16 cellular contexts compared by ENCODE assay signal in genomic region chr13:112720251-112720650, GRCh38.
"Had no signal": no experiment of that assay in that cellular context is flagged by ENCODE, and none has a peak within 500 bp of the region (broad histone marks: within the 10 kb centered on the region; RNA-seq: fewer than 3 reads in every experiment).

No MANE protein-coding gene starts in this region.

- H3K9me3 ChIP-seq: gastrocnemius medialis, left lung, thyroid gland had no signal

- H3K9me3 Mint-ChIP-seq: activated CD4-positive, alpha-beta T cell treated with anti-CD3 and anti-CD28 coated beads, Interleukin-2, amount 10 ng/mL, durations not matched to agents 7 days and 5 days; activated naive CD8-positive, alpha-beta T cell treated with anti-CD3 and anti-CD28 coated beads, Interleukin-2, amount 10 ng/mL, durations not matched to agents 7 days and 5 days; activated T-cell treated with anti-CD3 and anti-CD28 coated beads, Interleukin-2, amount 50 U/mL, for 72 hours; memory B cell; natural killer cell had no signal

- H3K4me3 ChIP-seq: gastrocnemius medialis, left lung, thyroid gland had no signal

- H3K27me3 ChIP-seq: gastrocnemius medialis, left lung, thyroid gland had no signal

- H3K36me3 Mint-ChIP-seq: activated naive CD8-positive, alpha-beta T cell treated with anti-CD3 and anti-CD28 coated beads, Interleukin-2, amount 10 ng/mL, durations not matched to agents 7 days and 5 days; natural killer cell had no signal

- H3K27ac Mint-ChIP-seq: activated CD4-positive, alpha-beta T cell treated with anti-CD3 and anti-CD28 coated beads, Interleukin-2, amount 10 ng/mL, durations not matched to agents 7 days and 5 days; activated naive CD8-positive, alpha-beta T cell treated with anti-CD3 and anti-CD28 coated beads, Interleukin-2, amount 10 ng/mL, durations not matched to agents 7 days and 5 days; activated T-cell treated with anti-CD3 and anti-CD28 coated beads, Interleukin-2, amount 50 U/mL, for 72 hours; memory B cell; natural killer cell had no signal

- H3K27ac ChIP-seq: gastrocnemius medialis had no signal

- H3K36me3 ChIP-seq: gastrocnemius medialis, thyroid gland had no signal

- DNase-seq: activated CD4-positive, alpha-beta T cell treated with anti-CD3 and anti-CD28 coated beads, Interleukin-2, amount 10 ng/mL, durations not matched to agents 7 days and 5 days; activated CD8-positive, alpha-beta memory T cell treated with anti-CD3 and anti-CD28 coated beads, Interleukin-2, amount 50 U/mL, for 48 hours; activated gamma-delta T cell treated with Interleukin-2 at 50 U/mL for 16 hours; activated naive CD8-positive, alpha-beta T cell treated with anti-CD3 and anti-CD28 coated beads, Interleukin-2, amount 10 ng/mL, durations not matched to agents 7 days and 5 days; activated T-cell treated with anti-CD3 and anti-CD28 coated beads, Interleukin-2, amount 50 U/mL, for 72 hours; cerebellar nuclear complex; effector CD8-positive, alpha-beta T cell; gastrocnemius medialis; kidney; left lung; natural killer cell; nucleus accumbens; right cardiac atrium; stimulated activated CD4-positive, alpha-beta T cell treated with anti-CD3 and anti-CD28 coated beads, Interleukin-1b, Interleukin-23, amount 100 ng/mL, for 48 hours; thyroid gland had no signal

- ATAC-seq: activated T-cell treated with anti-CD3 and anti-CD28 coated beads, Interleukin-2, amount 50 U/mL, for 72 hours; gastrocnemius medialis; left lung; natural killer cell; right cardiac atrium had no signal

- H3K4me3 Mint-ChIP-seq: activated CD4-positive, alpha-beta T cell treated with anti-CD3 and anti-CD28 coated beads, Interleukin-2, amount 10 ng/mL, durations not matched to agents 7 days and 5 days; activated naive CD8-positive, alpha-beta T cell treated with anti-CD3 and anti-CD28 coated beads, Interleukin-2, amount 10 ng/mL, durations not matched to agents 7 days and 5 days; activated T-cell treated with anti-CD3 and anti-CD28 coated beads, Interleukin-2, amount 50 U/mL, for 72 hours; memory B cell; natural killer cell had no signal

- H3K27me3 Mint-ChIP-seq: activated CD4-positive, alpha-beta T cell treated with anti-CD3 and anti-CD28 coated beads, Interleukin-2, amount 10 ng/mL, durations not matched to agents 7 days and 5 days; activated naive CD8-positive, alpha-beta T cell treated with anti-CD3 and anti-CD28 coated beads, Interleukin-2, amount 10 ng/mL, durations not matched to agents 7 days and 5 days; memory B cell had no signal
